Comparison of ENCODE assay signal across 20 cellular contexts in genomic region chr2:178295911-178296310, GRCh38.
DNase-seq lines count a peak whose midpoint lies in the region; ATAC-seq and TF ChIP-seq lines count a peak whose summit lies in the region.
"Had no signal": no experiment of that assay in that cellular context is flagged by ENCODE, and none has a peak within 500 bp of the region (broad histone marks: within the 10 kb centered on the region; RNA-seq: fewer than 3 reads in every experiment).

No MANE protein-coding gene starts in this region.

- H2BK120ac ChIP-seq in trophoblast cell (ENCODE audit: insufficient read depth, low read length, poor library complexity): peak overlapping the region; percentile 53

- H3K23ac ChIP-seq in trophoblast cell (ENCODE audit: low read length): no peak overlapping the region

- H3K27ac ChIP-seq in trophoblast cell (ENCODE audit: low read depth, low read length) (no peak overlapping the region), heart left ventricle (no peak overlapping the region)
- H3K27ac ChIP-seq: 22Rv1, A549, C4-2B had no signal

- no peak overlapping the region for H4K91ac ChIP-seq in trophoblast cell (ENCODE audit: low read depth, low read length)

- H3K36me3 ChIP-seq in trophoblast cell (ENCODE audit: control insufficient read depth in 1 of 2, insufficient read depth in 2 of 2, low read length in 2 of 2) (no peaks in the 10 kb centered on the region), heart left ventricle (no peaks in the 10 kb centered on the region)

- peaks cover 6 to 7% of the 10 kb centered on the region in 2 experiments for H3K4me1 ChIP-seq in trophoblast cell (ENCODE audit: control insufficient read depth in 1 of 2, insufficient read depth in 2 of 2, low read length in 2 of 2)
- peaks cover 0 to 10% (median 3%) of the 10 kb centered on the region in 12 donors for H3K4me1 ChIP-seq in heart left ventricle

- no peak overlapping the region for H3K4me2 ChIP-seq in trophoblast cell (ENCODE audit: low read length)
- H3K4me2 ChIP-seq: A549 had no signal

- no peak overlapping the region for H2AK5ac ChIP-seq in trophoblast cell (ENCODE audit: low read length)

- peaks cover 4% of the 10 kb centered on the region for H3K79me1 ChIP-seq in trophoblast cell (ENCODE audit: low read length)

- no peak overlapping the region for H3K14ac ChIP-seq in trophoblast cell (ENCODE audit: low read length)

- no peak overlapping the region for H2AFZ ChIP-seq in trophoblast cell (ENCODE audit: insufficient read depth, low read length, poor library complexity)

- DNase-seq in DMS 273 (lab: John Stamatoyannopoulos, UW; ENCODE audit: unreplicated experiment) (peak; percentile 49), DMS 273 treated with DMSO at 0.1 percent for 48 hours (lab: John Stamatoyannopoulos, UW) (no peak), NCI-H69 (lab: John Stamatoyannopoulos, UW) (peak; percentile 33), trophoblast cell (no peak), heart left ventricle (no peak)
- no peak for DNase-seq in activated naive CD4-positive, alpha-beta T cell treated with anti-CD3 and anti-CD28 coated beads, Interleukin-2, amount 50 U/mL, for 72 hours (ENCODE audit: low spot score in 2 of 2)
- DNase-seq: AML-193; Caco-2; CD4-positive, alpha-beta T cell; DMS53; DND-41; EL; GOT3; H7; HFFc6 had no signal

- H3K18ac ChIP-seq in trophoblast cell (ENCODE audit: low read length): no peak overlapping the region

- ATAC-seq in HG02973 (IDR thresholded peaks at IDR 0.05; ENCODE audit: unreplicated experiment): no peak
- ATAC-seq in activated naive CD4-positive, alpha-beta T cell treated with anti-CD3 and anti-CD28 coated beads, Interleukin-2, amount 50 U/mL, for 72 hours: no peak
- ATAC-seq in heart left ventricle: no peak
- ATAC-seq: A549, HCT116 had no signal

- no peak overlapping the region for H3K4ac ChIP-seq in trophoblast cell (ENCODE audit: low read depth, low read length)

- no peak overlapping the region for H4K12ac ChIP-seq in trophoblast cell (ENCODE audit: low read depth, low read length)

- H3K79me2 ChIP-seq in trophoblast cell (ENCODE audit: control insufficient read depth, insufficient read depth, low read length, poor library complexity): peaks cover 2% of the 10 kb centered on the region

- H3K27me3 ChIP-seq in trophoblast cell (ENCODE audit: insufficient read depth, low read length): no peaks in the 10 kb centered on the region
- no peaks in the 10 kb centered on the region for H3K27me3 ChIP-seq in heart left ventricle

- WGBS in trophoblast cell (ENCODE audit: extremely low coverage, insufficient coverage, insufficient read length): no CpG with 5 or more reads among the region's 3 CpGs
- WGBS in heart left ventricle, 4 donors: 67 to 87% (median 85%) methylated on average over 3 of the region's 3 CpGs

- H3K36me3 Mint-ChIP-seq in activated naive CD4-positive, alpha-beta T cell treated with anti-CD3 and anti-CD28 coated beads, Interleukin-2, amount 50 U/mL, for 72 hours: no peaks in the 10 kb centered on the region

- H2BK12ac ChIP-seq in trophoblast cell (ENCODE audit: low read length): no peak overlapping the region

- H3K9ac ChIP-seq in trophoblast cell (ENCODE audit: low read length): no peak overlapping the region

- TF ChIP-seq CTCF in heart left ventricle (IDR thresholded peaks at IDR 0.05): no peak

- H2BK5ac ChIP-seq in trophoblast cell (ENCODE audit: low read depth, low read length, poor library complexity): no peak overlapping the region

- no peak for TF ChIP-seq POLR2A in heart left ventricle (IDR thresholded peaks at IDR 0.05)

- no peaks in the 10 kb centered on the region for H3K9me3 Mint-ChIP-seq in activated naive CD4-positive, alpha-beta T cell treated with anti-CD3 and anti-CD28 coated beads, Interleukin-2, amount 50 U/mL, for 72 hours
- H3K9me3 Mint-ChIP-seq: HFFc6 had no signal

- no peak overlapping the region for H4K8ac ChIP-seq in trophoblast cell (ENCODE audit: low read depth, low read length)

- intact Hi-C loops in heart left ventricle (cut with DNase I): no loop called here

- no peak overlapping the region for H3K4me3 ChIP-seq in trophoblast cell (ENCODE audit: low read depth, low read length)
- no peak overlapping the region for H3K4me3 ChIP-seq in heart left ventricle
- H3K4me3 ChIP-seq: A549 had no signal

- no peaks in the 10 kb centered on the region for H3K9me3 ChIP-seq in trophoblast cell (ENCODE audit: insufficient read depth, low read depth, low read length)
- no peaks in the 10 kb centered on the region for H3K9me3 ChIP-seq in heart left ventricle
- H3K9me3 ChIP-seq: A549, Caco-2 had no signal

- no peak overlapping the region for H3K27ac Mint-ChIP-seq in activated naive CD4-positive, alpha-beta T cell treated with anti-CD3 and anti-CD28 coated beads, Interleukin-2, amount 50 U/mL, for 72 hours
- H3K27ac Mint-ChIP-seq: CD4-positive, alpha-beta T cell; HFFc6 had no signal

Comparison
In these comparisons a context has a peak if more than half of its experiments do, and no peak if none do; other contexts are left out.
1. DNase-seq: peak in DMS 273 (single experiment) and NCI-H69 (single experiment); none in DMS 273 treated with DMSO at 0.1 percent for 48 hours (single experiment), trophoblast cell (0 of 2), activated naive CD4-positive, alpha-beta T cell treated with anti-CD3 and anti-CD28 coated beads, Interleukin-2, amount 50 U/mL, for 72 hours (0 of 2) and heart left ventricle (0 of 5).